ENCODE assay signal across 22 cellular contexts in genomic region chr21:25925064-25925463, GRCh38.
DNase-seq lines count a peak whose midpoint lies in the region; ATAC-seq and TF ChIP-seq lines count a peak whose summit lies in the region.
"Had no signal": no experiment of that assay in that cellular context is flagged by ENCODE, and none has a peak within 500 bp of the region (broad histone marks: within the 10 kb centered on the region; RNA-seq: fewer than 3 reads in every experiment).

No MANE protein-coding gene starts in this region.

- intact Hi-C loops in Right ventricle myocardium inferior (cut with DNase I) = loop anchor here (5.0 kb wide), 1 partner anchor 57 kb away; no protein-coding TSS in a partner anchor
- intact Hi-C loops in uterus (cut with DNase I; ENCODE audit: low total_unique reads) = no loop called here

- H3K4me1 ChIP-seq in right atrium auricular region (peaks cover 0 to 23% of the 10 kb centered on the region in 2 donors), rectal smooth muscle tissue (ENCODE audit: control insufficient read depth, insufficient read depth, low read length) (no peaks in the 10 kb centered on the region), uterus (peaks cover 0 to 5% of the 10 kb centered on the region in 2 donors)
- H3K4me1 ChIP-seq: psoas muscle had no signal

- ATAC-seq in Right ventricle myocardium inferior = no peak
- ATAC-seq: activated CD8-positive, alpha-beta T cell treated with anti-CD3 and anti-CD28 coated beads, Interleukin-2, amount 10 ng/mL, durations not matched to agents 7 days and 5 days; esophagus mucosa had no signal

- TF ChIP-seq CTCF in right atrium auricular region (IDR thresholded peaks at IDR 0.05) (no peak), uterus (IDR thresholded peaks at IDR 0.05) (no peak)

- H3K36me3 ChIP-seq in right atrium auricular region = no peaks in the 10 kb centered on the region
- no peaks in the 10 kb centered on the region for H3K36me3 ChIP-seq in rectal smooth muscle tissue (ENCODE audit: control insufficient read depth, insufficient read depth, low read length)
- no peaks in the 10 kb centered on the region for H3K36me3 ChIP-seq in uterus
- H3K36me3 ChIP-seq: left lung had no signal

- H3K27me3 ChIP-seq in right atrium auricular region (no peaks in the 10 kb centered on the region), rectal smooth muscle tissue (ENCODE audit: control insufficient read depth, insufficient read depth, low read length) (no peaks in the 10 kb centered on the region), uterus (no peaks in the 10 kb centered on the region)
- H3K27me3 ChIP-seq: left lung had no signal

- DNase-seq in right atrium auricular region (ENCODE audit: low spot score) = no peak
- DNase-seq in Right ventricle myocardium inferior (ENCODE audit: missing footprints) = no peak
- peak; percentile 89 for DNase-seq in globus pallidus (ENCODE audit: low spot score)
- no peak for DNase-seq in uterus
- no peak for DNase-seq in stimulated activated CD4-positive, alpha-beta T cell treated with anti-CD3 and anti-CD28 coated beads, Interleukin-1b, Interleukin-23, amount 100 ng/mL, for 48 hours
- DNase-seq in activated CD8-positive, alpha-beta memory T cell treated with anti-CD3 and anti-CD28 coated beads for 24 hours = no peak
- no peak for DNase-seq in NCI-H1092 treated with DMSO at 0.1 percent for 48 hours (lab: John Stamatoyannopoulos, UW)
- DNase-seq: activated CD4-positive, CD25-positive, alpha-beta regulatory T cell; activated CD8-positive, alpha-beta T cell treated with anti-CD3 and anti-CD28 coated beads, Interleukin-2, amount 10 ng/mL, durations not matched to agents 7 days and 5 days; activated naive CD4-positive, alpha-beta T cell treated with anti-CD3 and anti-CD28 coated beads, Interleukin-2, amount 50 U/mL, for 16 hours; activated T-cell treated with anti-CD3 and anti-CD28 coated beads, Interleukin-2, amount 50 U/mL, for 24 hours; HCEC 1CT; left lung; NCI-H1417 treated with DMSO at 0.1 percent for 48 hours; NCI-H524 treated with DMSO at 0.1 percent for 48 hours; psoas muscle; stimulated activated CD4-positive, alpha-beta T cell treated with anti-CD3 and anti-CD28 coated beads, Interleukin-12 subunit alpha, Interleukin-12 subunit beta, amount 100 ng/mL, for 4 hours; stimulated activated CD8-positive, alpha-beta memory T cell treated with anti-CD3 and anti-CD28 coated beads, Interleukin-4, amount 100 ng/mL, for 48 hours had no signal

- H3K9me3 ChIP-seq in right atrium auricular region = no peaks in the 10 kb centered on the region
- no peaks in the 10 kb centered on the region for H3K9me3 ChIP-seq in uterus
- H3K9me3 ChIP-seq: left lung, psoas muscle had no signal

- H3K4me3 ChIP-seq in right atrium auricular region (no peak overlapping the region), rectal smooth muscle tissue (ENCODE audit: low read length) (no peak overlapping the region), uterus (no peak overlapping the region)
- H3K4me3 ChIP-seq: left lung, psoas muscle had no signal

- no peak overlapping the region for H3K9ac ChIP-seq in rectal smooth muscle tissue (ENCODE audit: low read length)

- no peak for TF ChIP-seq POLR2A in uterus (IDR thresholded peaks at IDR 0.05)

- H3K27ac ChIP-seq in right atrium auricular region (peak overlapping the region; percentile 32 to 40), rectal smooth muscle tissue (ENCODE audit: low read depth, low read length) (peak overlapping the region; percentile 6), uterus (peak overlapping the region; percentile 35 to 84)
- H3K27ac ChIP-seq: HL-60, psoas muscle, RWPE1 had no signal

Comparison
In these comparisons a context has a peak if more than half of its experiments do, and no peak if none do; other contexts are left out.
1. H3K27ac ChIP-seq: peak in every context shown above with its lines; median percentile 60 in uterus; 36 in right atrium auricular region; 6 in rectal smooth muscle tissue.